8 cellular contexts compared by ENCODE assay signal in genomic region chr6:76861403-76861802, GRCh38.
DNase-seq lines count a peak whose midpoint lies in the region; ATAC-seq and TF ChIP-seq lines count a peak whose summit lies in the region.

No MANE protein-coding gene starts in this region.

- TF ChIP-seq POLR2A in body of pancreas (IDR thresholded peaks at IDR 0.05), result no peak

- H3K36me3 ChIP-seq in body of pancreas (replicated peaks in 1 of 2; ENCODE audit: insufficient read depth in 1 of 2, low read depth in 2 of 2) (no peaks in the 10 kb centered on the region), psoas muscle (ENCODE audit: insufficient read depth in 1 of 2, low read depth in 1 of 2) (no peaks in the 10 kb centered on the region), left lung (no peaks in the 10 kb centered on the region)

- no peak overlapping the region for H3K27ac ChIP-seq in body of pancreas
- no peak overlapping the region for H3K27ac ChIP-seq in psoas muscle
- no peak overlapping the region for H3K27ac ChIP-seq in left lung

- H3K27me3 ChIP-seq in body of pancreas, result no peaks in the 10 kb centered on the region
- no peaks in the 10 kb centered on the region for H3K27me3 ChIP-seq in psoas muscle (ENCODE audit: insufficient read depth in 3 of 3, low read length in 2 of 3)
- H3K27me3 ChIP-seq in left lung, result no peaks in the 10 kb centered on the region

- H3K4me1 ChIP-seq in body of pancreas (peaks cover 14% of the 10 kb centered on the region), psoas muscle (no peaks in the 10 kb centered on the region), left lung (no peaks in the 10 kb centered on the region)

- H3K4me3 ChIP-seq in AG09309 (ENCODE audit: control insufficient read depth, low read depth, low read length) (no peak overlapping the region), body of pancreas (no peak overlapping the region), psoas muscle (no peak overlapping the region), left lung (no peak overlapping the region)

- peak; percentile 89 for ATAC-seq in GM18861 (IDR thresholded peaks at IDR 0.05; ENCODE audit: unreplicated experiment)
- peak; percentile 95 for ATAC-seq in HG03342 (IDR thresholded peaks at IDR 0.05; ENCODE audit: unreplicated experiment)
- ATAC-seq in body of pancreas, result peak; percentile 27
- ATAC-seq in psoas muscle, result no peak
- ATAC-seq in left lung, result no peak

- TF ChIP-seq CTCF in AG09309 (IDR thresholded peaks at IDR 0.05; ENCODE audit: control insufficient read depth, insufficient read depth, low read depth, low read length, missing control alignments) (peak; percentile 17), body of pancreas (IDR thresholded peaks at IDR 0.05) (peak in 3 of 7 experiments; percentile 13 to 33 (median 28)), psoas muscle (IDR thresholded peaks at IDR 0.05) (peak; percentile 16), left lung (IDR thresholded peaks at IDR 0.05) (peak in 1 of 2 donors; percentile 18)

- H3K9me3 ChIP-seq in body of pancreas (no peaks in the 10 kb centered on the region), psoas muscle (no peaks in the 10 kb centered on the region), left lung (no peaks in the 10 kb centered on the region)

- intact Hi-C loops in body of pancreas (cut with DNase I) (loop anchor here (10.0 kb wide), 1 partner anchor 157 kb away; no protein-coding TSS in a partner anchor), psoas muscle (cut with DNase I) (no loop called here), left lung (cut with DNase I) (no loop called here)

- DNase-seq in AG09309 (ENCODE audit: low read depth) (no peak), body of pancreas (peak in 3 of 4 donors; percentile 16 to 38 (median 36)), psoas muscle (no peak), NCI-H526 treated with DMSO at 0.1 percent for 48 hours (lab: John Stamatoyannopoulos, UW) (no peak), NCI-H187 treated with DMSO at 0.1 percent for 48 hours (lab: John Stamatoyannopoulos, UW) (no peak), left lung (no peak)

- WGBS in body of pancreas, 2 donors, result 52 to 64% methylated on average over 2 of the region's 2 CpGs
- WGBS in psoas muscle, 3 donors, result 44 to 54% (median 49%) methylated on average over 2 of the region's 2 CpGs

Comparison
In these comparisons a context has a peak if more than half of its experiments do, and no peak if none do; other contexts are left out.
1. DNase-seq: peak in body of pancreas (3 of 4); none in AG09309 (single experiment), psoas muscle (0 of 2), NCI-H526 treated with DMSO at 0.1 percent for 48 hours (single experiment), NCI-H187 treated with DMSO at 0.1 percent for 48 hours (single experiment) and left lung (0 of 2).
2. ATAC-seq: peak in GM18861 (single experiment), HG03342 (single experiment) and body of pancreas (single experiment); none in psoas muscle (0 of 4) and left lung (single experiment).